Comparison of ENCODE assay signal across 2 cellular contexts in the genomic region with DNA sequence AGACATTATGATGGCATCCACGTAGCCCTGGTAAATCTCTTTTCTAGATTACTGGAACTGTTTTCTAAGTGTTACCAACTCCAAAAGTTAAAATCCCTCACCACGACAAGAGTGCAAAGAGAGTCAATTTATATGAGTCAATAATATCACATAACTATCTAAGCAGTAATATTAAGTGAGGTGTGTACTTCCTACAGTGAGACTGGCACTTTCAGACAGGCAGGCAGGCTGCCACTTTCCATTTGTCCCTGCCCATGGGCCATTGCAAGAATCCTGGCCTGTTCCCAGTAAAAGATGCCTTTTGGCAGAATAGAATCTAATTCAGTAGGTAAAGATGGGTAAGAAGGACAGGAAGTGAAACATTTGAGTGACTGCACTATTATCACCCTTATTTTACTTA.
TF ChIP-seq lines count a peak whose summit lies in the region.

No MANE protein-coding gene starts in this region.

TF ChIP-seq in SK-N-SH, 30 proteins besides CTCF, POLR2A, EP300 and RAD21 (continued from another document):
- TF ChIP-seq NFIC (IDR thresholded peaks at IDR 0.05; ENCODE audit: borderline replicate concordance) (no peak), JUND (IDR thresholded peaks at IDR 0.05) (no peak), FOXJ3 (CRISPR knock-in tag; IDR thresholded peaks at IDR 0.05) (no peak), MXI1 (IDR thresholded peaks at IDR 0.05; ENCODE audit: low read depth, low read length) (no peak), RCOR1 (IDR thresholded peaks at IDR 0.05; ENCODE audit: low read length) (no peak), GABPA (IDR thresholded peaks at IDR 0.05; ENCODE audit: low read depth) (no peak), GATA2 (CRISPR knock-in tag; IDR thresholded peaks at IDR 0.05) (no peak), POLR2AphosphoS5 (IDR thresholded peaks at IDR 0.05; ENCODE audit: low read depth, low read length) (no peak), TEAD4 (IDR thresholded peaks at IDR 0.05; ENCODE audit: borderline replicate concordance, insufficient read depth) (no peak)
- TF ChIP-seq, protein P1, sequence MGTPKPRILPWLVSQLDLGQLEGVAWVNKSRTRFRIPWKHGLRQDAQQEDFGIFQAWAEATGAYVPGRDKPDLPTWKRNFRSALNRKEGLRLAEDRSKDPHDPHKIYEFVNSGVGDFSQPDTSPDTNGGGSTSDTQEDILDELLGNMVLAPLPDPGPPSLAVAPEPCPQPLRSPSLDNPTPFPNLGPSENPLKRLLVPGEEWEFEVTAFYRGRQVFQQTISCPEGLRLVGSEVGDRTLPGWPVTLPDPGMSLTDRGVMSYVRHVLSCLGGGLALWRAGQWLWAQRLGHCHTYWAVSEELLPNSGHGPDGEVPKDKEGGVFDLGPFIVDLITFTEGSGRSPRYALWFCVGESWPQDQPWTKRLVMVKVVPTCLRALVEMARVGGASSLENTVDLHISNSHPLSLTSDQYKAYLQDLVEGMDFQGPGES (IDR thresholded peaks at IDR 0.05; ENCODE audit: low read depth, low read length): no peak
TF ChIP-seq in SK-N-SH: peak in this region for 0.

TF ChIP-seq in SK-N-SH treated with all-trans-retinoic acid at 6 μM for 48 hours, 23 proteins besides CTCF, POLR2A, EP300 and RAD21 (continued from another document):
- TF ChIP-seq BACH2 (CRISPR knock-in tag; IDR thresholded peaks at IDR 0.05; ENCODE audit: borderline replicate concordance): no peak
- no peak for TF ChIP-seq ZNF565 (CRISPR knock-in tag; conservative IDR thresholded peaks at IDR 0.05; ENCODE audit: low read depth)
- no peak for TF ChIP-seq ZNF70 (CRISPR knock-in tag; IDR thresholded peaks at IDR 0.05)
- TF ChIP-seq, protein P2, sequence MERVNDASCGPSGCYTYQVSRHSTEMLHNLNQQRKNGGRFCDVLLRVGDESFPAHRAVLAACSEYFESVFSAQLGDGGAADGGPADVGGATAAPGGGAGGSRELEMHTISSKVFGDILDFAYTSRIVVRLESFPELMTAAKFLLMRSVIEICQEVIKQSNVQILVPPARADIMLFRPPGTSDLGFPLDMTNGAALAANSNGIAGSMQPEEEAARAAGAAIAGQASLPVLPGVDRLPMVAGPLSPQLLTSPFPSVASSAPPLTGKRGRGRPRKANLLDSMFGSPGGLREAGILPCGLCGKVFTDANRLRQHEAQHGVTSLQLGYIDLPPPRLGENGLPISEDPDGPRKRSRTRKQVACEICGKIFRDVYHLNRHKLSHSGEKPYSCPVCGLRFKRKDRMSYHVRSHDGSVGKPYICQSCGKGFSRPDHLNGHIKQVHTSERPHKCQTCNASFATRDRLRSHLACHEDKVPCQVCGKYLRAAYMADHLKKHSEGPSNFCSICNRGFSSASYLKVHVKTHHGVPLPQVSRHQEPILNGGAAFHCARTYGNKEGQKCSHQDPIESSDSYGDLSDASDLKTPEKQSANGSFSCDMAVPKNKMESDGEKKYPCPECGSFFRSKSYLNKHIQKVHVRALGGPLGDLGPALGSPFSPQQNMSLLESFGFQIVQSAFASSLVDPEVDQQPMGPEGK (CRISPR knock-in tag; IDR thresholded peaks at IDR 0.05; ENCODE audit: borderline replicate concordance): no peak
- no peak for TF ChIP-seq ZC3H10 (CRISPR knock-in tag; IDR thresholded peaks at IDR 0.05)
- TF ChIP-seq, protein P3, sequence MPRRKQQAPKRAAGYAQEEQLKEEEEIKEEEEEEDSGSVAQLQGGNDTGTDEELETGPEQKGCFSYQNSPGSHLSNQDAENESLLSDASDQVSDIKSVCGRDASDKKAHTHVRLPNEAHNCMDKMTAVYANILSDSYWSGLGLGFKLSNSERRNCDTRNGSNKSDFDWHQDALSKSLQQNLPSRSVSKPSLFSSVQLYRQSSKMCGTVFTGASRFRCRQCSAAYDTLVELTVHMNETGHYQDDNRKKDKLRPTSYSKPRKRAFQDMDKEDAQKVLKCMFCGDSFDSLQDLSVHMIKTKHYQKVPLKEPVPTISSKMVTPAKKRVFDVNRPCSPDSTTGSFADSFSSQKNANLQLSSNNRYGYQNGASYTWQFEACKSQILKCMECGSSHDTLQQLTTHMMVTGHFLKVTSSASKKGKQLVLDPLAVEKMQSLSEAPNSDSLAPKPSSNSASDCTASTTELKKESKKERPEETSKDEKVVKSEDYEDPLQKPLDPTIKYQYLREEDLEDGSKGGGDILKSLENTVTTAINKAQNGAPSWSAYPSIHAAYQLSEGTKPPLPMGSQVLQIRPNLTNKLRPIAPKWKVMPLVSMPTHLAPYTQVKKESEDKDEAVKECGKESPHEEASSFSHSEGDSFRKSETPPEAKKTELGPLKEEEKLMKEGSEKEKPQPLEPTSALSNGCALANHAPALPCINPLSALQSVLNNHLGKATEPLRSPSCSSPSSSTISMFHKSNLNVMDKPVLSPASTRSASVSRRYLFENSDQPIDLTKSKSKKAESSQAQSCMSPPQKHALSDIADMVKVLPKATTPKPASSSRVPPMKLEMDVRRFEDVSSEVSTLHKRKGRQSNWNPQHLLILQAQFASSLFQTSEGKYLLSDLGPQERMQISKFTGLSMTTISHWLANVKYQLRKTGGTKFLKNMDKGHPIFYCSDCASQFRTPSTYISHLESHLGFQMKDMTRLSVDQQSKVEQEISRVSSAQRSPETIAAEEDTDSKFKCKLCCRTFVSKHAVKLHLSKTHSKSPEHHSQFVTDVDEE (CRISPR knock-in tag; IDR thresholded peaks at IDR 0.05): no peak
- TF ChIP-seq RARB (CRISPR knock-in tag; IDR thresholded peaks at IDR 0.05): no peak
- TF ChIP-seq, protein P4, sequence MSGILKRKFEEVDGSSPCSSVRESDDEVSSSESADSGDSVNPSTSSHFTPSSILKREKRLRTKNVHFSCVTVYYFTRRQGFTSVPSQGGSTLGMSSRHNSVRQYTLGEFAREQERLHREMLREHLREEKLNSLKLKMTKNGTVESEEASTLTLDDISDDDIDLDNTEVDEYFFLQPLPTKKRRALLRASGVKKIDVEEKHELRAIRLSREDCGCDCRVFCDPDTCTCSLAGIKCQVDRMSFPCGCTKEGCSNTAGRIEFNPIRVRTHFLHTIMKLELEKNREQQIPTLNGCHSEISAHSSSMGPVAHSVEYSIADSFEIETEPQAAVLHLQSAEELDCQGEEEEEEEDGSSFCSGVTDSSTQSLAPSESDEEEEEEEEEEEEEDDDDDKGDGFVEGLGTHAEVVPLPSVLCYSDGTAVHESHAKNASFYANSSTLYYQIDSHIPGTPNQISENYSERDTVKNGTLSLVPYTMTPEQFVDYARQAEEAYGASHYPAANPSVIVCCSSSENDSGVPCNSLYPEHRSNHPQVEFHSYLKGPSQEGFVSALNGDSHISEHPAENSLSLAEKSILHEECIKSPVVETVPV (CRISPR knock-in tag; IDR thresholded peaks at IDR 0.05): no peak
- TF ChIP-seq ZFP3 (CRISPR knock-in tag; IDR thresholded peaks at IDR 0.05): no peak
- no peak for TF ChIP-seq GLIS3 (CRISPR knock-in tag; IDR thresholded peaks at IDR 0.05)
